ENCODE assay signal across 8 cellular contexts in genomic region chr6:3162067-3162497, GRCh38. TPM values are rescaled to one million over a fixed set of nuclear protein-coding genes. Genes with fewer than 3 reads are reported as not detected.
DNase-seq lines count a peak whose midpoint lies in the region; ATAC-seq and TF ChIP-seq lines count a peak whose summit lies in the region.

No MANE protein-coding gene starts in this region.

- intact Hi-C loops in cardiac septum (cut with DNase I) (loop anchor here (5.0 kb wide), 1 partner anchor 95 kb away; the partner anchor contains the start of gene RIPK1), lower lobe of right lung (cut with DNase I) (no loop called here)

- ATAC-seq in activated naive CD4-positive, alpha-beta T cell treated with anti-CD3 and anti-CD28 coated beads, Interleukin-2, amount 50 U/mL, for 72 hours: peak; percentile 15 to 25
- ATAC-seq in lower lobe of right lung: no peak

- TF ChIP-seq CTCF in right atrium auricular region (IDR thresholded peaks at IDR 0.05) (no peak), lower lobe of right lung (IDR thresholded peaks at IDR 0.05) (no peak)

- no peaks in the 10 kb centered on the region for H3K9me3 Mint-ChIP-seq in activated naive CD4-positive, alpha-beta T cell treated with anti-CD3 and anti-CD28 coated beads, Interleukin-2, amount 50 U/mL, for 72 hours

- peak overlapping the region; percentile 61 to 82 for H3K4me3 ChIP-seq in right atrium auricular region
- peak overlapping the region; percentile 79 for H3K4me3 ChIP-seq in lower lobe of right lung

- H3K27ac ChIP-seq in right atrium auricular region: peak overlapping the region; percentile 90 to 91
- peak overlapping the region; percentile 93 for H3K27ac ChIP-seq in lower lobe of right lung

- H3K27ac Mint-ChIP-seq in activated naive CD4-positive, alpha-beta T cell treated with anti-CD3 and anti-CD28 coated beads, Interleukin-2, amount 50 U/mL, for 72 hours: no peak overlapping the region

- H3K36me3 Mint-ChIP-seq in activated naive CD4-positive, alpha-beta T cell treated with anti-CD3 and anti-CD28 coated beads, Interleukin-2, amount 50 U/mL, for 72 hours: peaks cover 0 to 8% of the 10 kb centered on the region in 2 donors

- no peaks in the 10 kb centered on the region for H3K9me3 ChIP-seq in right atrium auricular region
- H3K9me3 ChIP-seq in lower lobe of right lung: no peaks in the 10 kb centered on the region

- H3K27me3 ChIP-seq in right atrium auricular region: no peaks in the 10 kb centered on the region
- no peaks in the 10 kb centered on the region for H3K27me3 ChIP-seq in lower lobe of right lung (ENCODE audit: low read depth)

- H3K36me3 ChIP-seq in right atrium auricular region (no peaks in the 10 kb centered on the region), lower lobe of right lung (no peaks in the 10 kb centered on the region)

- no peak for DNase-seq in right atrium auricular region (ENCODE audit: low spot score)
- DNase-seq in cardiac septum (ENCODE audit: low spot score): no peak
- no peak for DNase-seq in activated naive CD4-positive, alpha-beta T cell treated with anti-CD3 and anti-CD28 coated beads, Interleukin-2, amount 50 U/mL, for 72 hours (ENCODE audit: low spot score in 2 of 2)
- no peak for DNase-seq in lower lobe of right lung
- no peak for DNase-seq in AML-193 (lab: John Stamatoyannopoulos, UW)
- DNase-seq in iPS-NIHi7 (ENCODE audit: extremely low spot score): no peak
- no peak for DNase-seq in medulla oblongata (ENCODE audit: extremely low spot score)
- DNase-seq in NCI-H128 (lab: John Stamatoyannopoulos, UW; ENCODE audit: unreplicated experiment): no peak

- H3K4me1 ChIP-seq in right atrium auricular region (peaks cover 0 to 22% of the 10 kb centered on the region in 2 donors), lower lobe of right lung (peaks cover 6% of the 10 kb centered on the region)

RNA-seq across cellular contexts. Expression of gene TUBB2A, which starts 4.7 kb away (rescaled TPM):
- total RNA-seq in right atrium auricular region (10 to 100 TPM; 33.8 to 42.2 TPM), cardiac septum (25.1 TPM), lower lobe of right lung (18.3 TPM)
- 1 to 10 TPM; 1.8 to 3.8 TPM for total RNA-seq in activated naive CD4-positive, alpha-beta T cell treated with anti-CD3 and anti-CD28 coated beads, Interleukin-2, amount 50 U/mL, for 72 hours

RNA-seq across cellular contexts. Expression of gene BPHL, which starts 43.6 kb away (rescaled TPM):
- total RNA-seq in right atrium auricular region: 10 to 100 TPM in 1 of 2 donors, 1 to 10 TPM in 1; 5.4 to 10.6 TPM
- total RNA-seq in cardiac septum: 12.0 TPM
- total RNA-seq in activated naive CD4-positive, alpha-beta T cell treated with anti-CD3 and anti-CD28 coated beads, Interleukin-2, amount 50 U/mL, for 72 hours: 10 to 100 TPM in 1 of 2 donors, 1 to 10 TPM in 1; 6.8 to 15.3 TPM
- 12.7 TPM for total RNA-seq in lower lobe of right lung

Comparison
In these comparisons a context has a peak if more than half of its experiments do, and no peak if none do; other contexts are left out.
1. ATAC-seq: peak in activated naive CD4-positive, alpha-beta T cell treated with anti-CD3 and anti-CD28 coated beads, Interleukin-2, amount 50 U/mL, for 72 hours (2 of 2); none in lower lobe of right lung (0 of 2).